ENCODE assay signal across 21 cellular contexts in the genomic region with DNA sequence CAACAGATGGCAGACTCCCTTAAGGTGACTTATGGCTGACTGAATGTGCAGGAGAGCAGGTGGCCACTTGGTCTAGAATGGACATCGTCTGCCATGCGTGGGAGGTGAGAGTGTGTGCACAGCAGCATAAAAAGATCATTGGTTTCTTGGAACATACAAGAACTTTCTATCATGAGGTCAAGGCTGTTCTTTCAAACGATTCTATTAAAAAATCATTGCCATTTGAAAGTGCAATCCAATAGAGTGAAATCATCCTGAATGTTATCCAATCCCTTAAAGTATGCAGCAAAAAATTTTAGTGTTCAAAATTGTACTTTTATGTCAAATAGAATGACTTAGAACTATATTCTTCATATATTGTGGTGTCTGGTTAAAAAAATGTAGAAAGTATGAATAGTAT. TPM values are rescaled to one million over a fixed set of nuclear protein-coding genes. Genes with fewer than 3 reads are reported as not detected.
DNase-seq lines count a peak whose midpoint lies in the region; TF ChIP-seq lines count a peak whose summit lies in the region.
"Had no signal": no experiment of that assay in that cellular context is flagged by ENCODE, and none has a peak within 500 bp of the region (broad histone marks: within the 10 kb centered on the region; RNA-seq: fewer than 3 reads in every experiment).

No MANE protein-coding gene starts in this region.

- H3K27me3 ChIP-seq in brain microvascular endothelial cell (replicated peaks) (no peaks in the 10 kb centered on the region), hepatocyte (no peaks in the 10 kb centered on the region)
- H3K27me3 ChIP-seq: SJCRH30 had no signal

- no peak overlapping the region for H2AFZ ChIP-seq in hepatocyte
- H2AFZ ChIP-seq: PC-9 had no signal

- H3K9me3 Mint-ChIP-seq in immature natural killer cell: no peaks in the 10 kb centered on the region

- H3K27me3 Mint-ChIP-seq in immature natural killer cell (ENCODE audit: low read depth in 3 of 3): peaks cover 0 to 4% (median 0%) of the 10 kb centered on the region in 3 donors

- DNase-seq in G401 (ENCODE audit: low spot score) (peak; percentile 2), brain microvascular endothelial cell (no peak), fibroblast of pulmonary artery (ENCODE audit: low read depth) (peak; percentile 17), NCI-H1930 (lab: John Stamatoyannopoulos, UW) (no peak), immature natural killer cell (no peak), hepatocyte (ENCODE audit: low spot score) (no peak), NCI-H748 treated with DMSO at 0.1 percent for 48 hours (lab: John Stamatoyannopoulos, UW) (no peak)
- DNase-seq: ACHN, DMS79 treated with DMSO at 0.1 percent for 48 hours, GDM1, GOT3, Karpas-422, NCI-H1048, NCI-H1436, NCI-H2029, NCI-H345, NCI-H524 treated with DMSO at 0.1 percent for 48 hours, PC-9, SJCRH30 had no signal

- H3K36me3 ChIP-seq in brain microvascular endothelial cell (replicated peaks) (no peaks in the 10 kb centered on the region), hepatocyte (replicated peaks; ENCODE audit: insufficient read depth, low read depth) (no peaks in the 10 kb centered on the region)
- H3K36me3 ChIP-seq: SJCRH30 had no signal

- WGBS in hepatocyte (ENCODE audit: low lambda C conversion rate, missing lambda C conversion rate): 96% methylated on average over 3 of the region's 3 CpGs

- no peaks in the 10 kb centered on the region for H3K9me2 ChIP-seq in hepatocyte (replicated peaks; ENCODE audit: insufficient read depth)

- TF ChIP-seq CTCF in brain microvascular endothelial cell (IDR thresholded peaks at IDR 0.05; ENCODE audit: low read depth, low read length, missing control alignments) (no peak), fibroblast of pulmonary artery (IDR thresholded peaks at IDR 0.05; ENCODE audit: low read length, missing control alignments) (no peak), hepatocyte (IDR thresholded peaks at IDR 0.05; ENCODE audit: poor library complexity) (no peak)

- no peaks in the 10 kb centered on the region for H3K9me3 ChIP-seq in hepatocyte (ENCODE audit: low read depth)
- H3K9me3 ChIP-seq: SJCRH30 had no signal

- no peak overlapping the region for H3K27ac Mint-ChIP-seq in immature natural killer cell

- in situ Hi-C loops in G401 (cut with HindIII; ENCODE audit: low sequenced_read_pairs): no loop called here
- in situ Hi-C loops in brain microvascular endothelial cell (cut with HindIII; ENCODE audit: low pct_ligation_motif_present, low sequenced_read_pairs): no loop called here

- H3K4me2 ChIP-seq in hepatocyte: no peak overlapping the region
- H3K4me2 ChIP-seq: PC-9 had no signal

- no peaks in the 10 kb centered on the region for H3K4me1 Mint-ChIP-seq in immature natural killer cell
- H3K4me1 Mint-ChIP-seq: CD14-positive monocyte, IgD-negative memory B cell had no signal

- no peaks in the 10 kb centered on the region for H3K79me2 ChIP-seq in hepatocyte

- H3K36me3 Mint-ChIP-seq in immature natural killer cell: no peaks in the 10 kb centered on the region
- H3K36me3 Mint-ChIP-seq: CD14-positive monocyte had no signal

- no peaks in the 10 kb centered on the region for H4K20me1 ChIP-seq in hepatocyte (ENCODE audit: insufficient read depth, poor library complexity, severe bottlenecking)

- peak overlapping the region; percentile 35 for H3K27ac ChIP-seq in brain microvascular endothelial cell
- no peak overlapping the region for H3K27ac ChIP-seq in hepatocyte
- H3K27ac ChIP-seq: PC-9, SJCRH30 had no signal

- H3K4me3 Mint-ChIP-seq in immature natural killer cell: no peak overlapping the region
- H3K4me3 Mint-ChIP-seq: CD14-positive monocyte had no signal

- H3K4me1 ChIP-seq in hepatocyte (ENCODE audit: insufficient read depth): no peaks in the 10 kb centered on the region
- H3K4me1 ChIP-seq: SJCRH30 had no signal

- H3K4me3 ChIP-seq in brain microvascular endothelial cell (ENCODE audit: low read depth, low read length) (no peak overlapping the region), fibroblast of pulmonary artery (replicated peaks; ENCODE audit: low read depth, low read length) (no peak overlapping the region), hepatocyte (no peak overlapping the region)
- H3K4me3 ChIP-seq: PC-9, SJCRH30 had no signal

RNA-seq across cellular contexts. Expression of gene FARP1, which starts 53.1 kb away (rescaled TPM):
- 17.9 and 50.3 TPM in 2 replicates for total RNA-seq in G401 (2014; rRNA removed; shearing (Covaris generic))
- under 1 TPM; 0.09 to 0.72 (median 0.22) TPM for polyA plus RNA-seq in immature natural killer cell
- 29.0 and 35.5 TPM in 2 replicates for total RNA-seq in hepatocyte
- polyA plus RNA-seq in hepatocyte: 68.7 and 74.7 TPM in 2 replicates

Comparison
In these comparisons a context has a peak if more than half of its experiments do, and no peak if none do; other contexts are left out.
1. DNase-seq: peak in G401 (single experiment) and fibroblast of pulmonary artery (single experiment); none in brain microvascular endothelial cell (single experiment), NCI-H1930 (0 of 2), immature natural killer cell (0 of 3), hepatocyte (single experiment) and NCI-H748 treated with DMSO at 0.1 percent for 48 hours (single experiment).